14 cellular contexts compared by ENCODE assay signal in genomic region chr5:131221888-131222287, GRCh38. TPM values are rescaled to one million over a fixed set of nuclear protein-coding genes. Genes with fewer than 3 reads are reported as not detected.
DNase-seq lines count a peak whose midpoint lies in the region; ATAC-seq, FAIRE-seq and TF ChIP-seq lines count a peak whose summit lies in the region.
"Had no signal": no experiment of that assay in that cellular context is flagged by ENCODE, and none has a peak within 500 bp of the region (broad histone marks: within the 10 kb centered on the region; RNA-seq: fewer than 3 reads in every experiment).

No MANE protein-coding gene starts in this region.

- H3K36me3 Mint-ChIP-seq in HFFc6 (ENCODE audit: low read depth): no peaks in the 10 kb centered on the region

- H3K4me1 Mint-ChIP-seq in HFFc6 (ENCODE audit: low read depth): peaks cover 22% of the 10 kb centered on the region
- H3K4me1 Mint-ChIP-seq: GM23338 had no signal

- no peak overlapping the region for H3K4me3 Mint-ChIP-seq in HFFc6
- H3K4me3 Mint-ChIP-seq: GM23338, T-helper 17 cell had no signal

- H3K27ac Mint-ChIP-seq in HFFc6: no peak overlapping the region
- H3K27ac Mint-ChIP-seq: GM23338, progenitor cell of endocrine pancreas, T-helper 17 cell had no signal

- no peaks in the 10 kb centered on the region for H3K27me3 Mint-ChIP-seq in HFFc6 (ENCODE audit: insufficient read depth)
- H3K27me3 Mint-ChIP-seq: naive thymus-derived CD4-positive, alpha-beta T cell; progenitor cell of endocrine pancreas; T-helper 17 cell had no signal

- TF ChIP-seq CTCF in HFFc6 (IDR thresholded peaks at IDR 0.05) (no peak), fibroblast of the aortic adventitia (IDR thresholded peaks at IDR 0.05; ENCODE audit: insufficient read depth, low read length) (no peak)

- H3K9me3 Mint-ChIP-seq in HFFc6: no peaks in the 10 kb centered on the region
- H3K9me3 Mint-ChIP-seq: GM23338; naive thymus-derived CD4-positive, alpha-beta T cell had no signal

- peak; percentile 29 for DNase-seq in AG08395 (ENCODE audit: low spot score)
- peak; percentile 10 for DNase-seq in HFFc6
- DNase-seq in fibroblast of the aortic adventitia (ENCODE audit: low read depth): peak; percentile 50
- no peak for DNase-seq in RCC 7860 (ENCODE audit: low spot score)
- DNase-seq: activated CD4-positive, alpha-beta T cell treated with anti-CD3 and anti-CD28 coated beads, Interleukin-2, amount 50 U/mL, for 4 hours; MM.1S; naive thymus-derived CD4-positive, alpha-beta T cell; T-helper 17 cell had no signal

- no peak for FAIRE-seq in RCC 7860 (lab: Jason Lieb, UNC)

- no peak overlapping the region for H3K4me3 ChIP-seq in fibroblast of the aortic adventitia (ENCODE audit: low read depth, low read length)
- H3K4me3 ChIP-seq: GM23338 had no signal

- peak; percentile 54 for ATAC-seq in SK-N-SH treated with all-trans-retinoic acid at 6 μM for 48 hours
- ATAC-seq in HG02759 (IDR thresholded peaks at IDR 0.05; ENCODE audit: unreplicated experiment): no peak
- ATAC-seq in GM19351 (IDR thresholded peaks at IDR 0.05; ENCODE audit: unreplicated experiment): no peak
- no peak for ATAC-seq in GM19397 (IDR thresholded peaks at IDR 0.05; ENCODE audit: unreplicated experiment)
- ATAC-seq: GM23338; naive thymus-derived CD4-positive, alpha-beta T cell; T-helper 17 cell had no signal

TF ChIP-seq in SK-N-SH treated with all-trans-retinoic acid at 6 μM for 48 hours, 23 proteins besides CTCF, POLR2A, EP300 and RAD21:
- TF ChIP-seq TCF4 (CRISPR knock-in tag; IDR thresholded peaks at IDR 0.05; ENCODE audit: borderline replicate concordance) (no peak), OSR1 (CRISPR knock-in tag; IDR thresholded peaks at IDR 0.05) (no peak), CREB5 (CRISPR knock-in tag; IDR thresholded peaks at IDR 0.05; ENCODE audit: low read depth) (no peak), ESRRG (CRISPR knock-in tag; IDR thresholded peaks at IDR 0.05) (no peak), TSHZ2 (CRISPR knock-in tag; IDR thresholded peaks at IDR 0.05) (no peak), POU6F1 (CRISPR knock-in tag; IDR thresholded peaks at IDR 0.05; ENCODE audit: borderline replicate concordance, low read depth) (no peak), BACH2 (CRISPR knock-in tag; IDR thresholded peaks at IDR 0.05; ENCODE audit: borderline replicate concordance) (no peak), ZNF8 (CRISPR knock-in tag; IDR thresholded peaks at IDR 0.05) (no peak), GLIS3 (CRISPR knock-in tag; IDR thresholded peaks at IDR 0.05) (no peak), RARB (CRISPR knock-in tag; IDR thresholded peaks at IDR 0.05) (no peak), CSDC2 (CRISPR knock-in tag; IDR thresholded peaks at IDR 0.05) (no peak), CSRNP3 (CRISPR knock-in tag; IDR thresholded peaks at IDR 0.05) (no peak), ZC3H10 (CRISPR knock-in tag; IDR thresholded peaks at IDR 0.05) (no peak), ZNF70 (CRISPR knock-in tag; IDR thresholded peaks at IDR 0.05) (no peak), ZFP30 (CRISPR knock-in tag; IDR thresholded peaks at IDR 0.05) (no peak), ARNTL (CRISPR knock-in tag; IDR thresholded peaks at IDR 0.05; ENCODE audit: borderline replicate concordance, low read depth) (no peak), TOX (CRISPR knock-in tag; IDR thresholded peaks at IDR 0.05; ENCODE audit: borderline replicate concordance) (no peak), PPARA (CRISPR knock-in tag; IDR thresholded peaks at IDR 0.05; ENCODE audit: borderline replicate concordance) (no peak)

RNA-seq across cellular contexts. Expression of gene CDC42SE2, which starts 42.0 kb away (rescaled TPM):
- total RNA-seq in HFFc6 (2021; fragmentation: NEBNext Ultra II Directional; extraction: Animal tissue kit (Norgen Biotek cat#: 25700)): 10 to 100 TPM; 14.2 to 18.0 (median 16.4) TPM
- total RNA-seq in fibroblast of the aortic adventitia (ENCODE audit: low replicate concordance): 14.2 and 45.6 TPM in 2 replicates

RNA-seq across cellular contexts. Expression of gene LYRM7, which starts 51.1 kb away (rescaled TPM):
- total RNA-seq in HFFc6 (2021; fragmentation: NEBNext Ultra II Directional; extraction: Animal tissue kit (Norgen Biotek cat#: 25700)): 10 to 100 TPM in 3 of 6 experiments, 1 to 10 TPM in 3; 8.1 to 10.9 (median 9.9) TPM
- total RNA-seq in fibroblast of the aortic adventitia (ENCODE audit: low replicate concordance): 4.4 and 12.9 TPM in 2 replicates

RNA-seq across cellular contexts. Expression of gene HINT1, which starts 56.8 kb away (rescaled TPM):
- 100 to 1,000 TPM; 231 to 251 (median 241) TPM for total RNA-seq in HFFc6 (2021; fragmentation: NEBNext Ultra II Directional; extraction: Animal tissue kit (Norgen Biotek cat#: 25700))
- total RNA-seq in fibroblast of the aortic adventitia (ENCODE audit: low replicate concordance): 132 and 152 TPM in 2 replicates
